In genomic region chr4:94533405-94534223, GRCh38 we compare ENCODE assay signal across 1 cellular context.
TF ChIP-seq lines count a peak whose summit lies in the region.

No MANE protein-coding gene starts in this region.

TF ChIP-seq in SK-N-SH, 30 proteins besides CTCF, POLR2A, EP300 and RAD21 (continued from another document):
- TF ChIP-seq, protein P1, sequence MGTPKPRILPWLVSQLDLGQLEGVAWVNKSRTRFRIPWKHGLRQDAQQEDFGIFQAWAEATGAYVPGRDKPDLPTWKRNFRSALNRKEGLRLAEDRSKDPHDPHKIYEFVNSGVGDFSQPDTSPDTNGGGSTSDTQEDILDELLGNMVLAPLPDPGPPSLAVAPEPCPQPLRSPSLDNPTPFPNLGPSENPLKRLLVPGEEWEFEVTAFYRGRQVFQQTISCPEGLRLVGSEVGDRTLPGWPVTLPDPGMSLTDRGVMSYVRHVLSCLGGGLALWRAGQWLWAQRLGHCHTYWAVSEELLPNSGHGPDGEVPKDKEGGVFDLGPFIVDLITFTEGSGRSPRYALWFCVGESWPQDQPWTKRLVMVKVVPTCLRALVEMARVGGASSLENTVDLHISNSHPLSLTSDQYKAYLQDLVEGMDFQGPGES (IDR thresholded peaks at IDR 0.05; ENCODE audit: low read depth, low read length) = no peak
- no peak for TF ChIP-seq RCOR1 (IDR thresholded peaks at IDR 0.05; ENCODE audit: low read length)
- TF ChIP-seq PBX3 (IDR thresholded peaks at IDR 0.05) = no peak
- TF ChIP-seq SIN3A (IDR thresholded peaks at IDR 0.05; ENCODE audit: borderline replicate concordance, low read depth, low read length) = no peak
- no peak for TF ChIP-seq GABPA (IDR thresholded peaks at IDR 0.05; ENCODE audit: low read depth)
- TF ChIP-seq RXRA (IDR thresholded peaks at IDR 0.05; ENCODE audit: borderline replicate concordance, low read depth) = no peak
- TF ChIP-seq ELF1 (IDR thresholded peaks at IDR 0.05) = no peak
- TF ChIP-seq RFX5 (IDR thresholded peaks at IDR 0.05; ENCODE audit: low read length) = no peak
- TF ChIP-seq GATA2 (CRISPR knock-in tag; IDR thresholded peaks at IDR 0.05) = no peak
- no peak for TF ChIP-seq FOXJ3 (CRISPR knock-in tag; IDR thresholded peaks at IDR 0.05)
- TF ChIP-seq MXI1 (IDR thresholded peaks at IDR 0.05; ENCODE audit: low read depth, low read length) = no peak
TF ChIP-seq in SK-N-SH: peak in this region for 0.
